ENCODE assay signal across 18 cellular contexts in the genomic region with DNA sequence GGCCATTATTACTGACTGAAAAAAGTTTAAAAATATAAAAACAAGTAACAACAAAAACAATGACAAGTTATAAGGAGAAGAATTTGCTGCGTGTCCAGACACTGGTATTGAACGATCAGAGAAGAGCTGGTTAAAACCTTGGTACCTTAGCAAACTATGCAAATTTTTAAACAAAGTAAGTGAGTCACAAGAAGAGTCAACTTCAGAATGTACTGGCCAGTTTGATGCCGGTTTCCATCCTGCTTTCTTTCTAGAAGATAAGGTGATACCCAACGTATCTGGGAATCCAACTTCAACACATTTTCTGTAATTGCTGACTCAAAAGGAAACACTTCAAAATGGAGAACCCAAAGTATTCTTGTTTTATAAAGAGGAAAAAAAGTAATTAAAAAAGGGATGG.
"Had no signal": no experiment of that assay in that cellular context is flagged by ENCODE, and none has a peak within 500 bp of the region (broad histone marks: within the 10 kb centered on the region; RNA-seq: fewer than 3 reads in every experiment).

No MANE protein-coding gene starts in this region.

- H3K27me3 Mint-ChIP-seq: naive thymus-derived CD8-positive, alpha-beta T cell; stimulated activated naive CD8-positive, alpha-beta T cell treated with anti-CD3 and anti-CD28 coated beads, Interleukin-15, amount 100 ng/mL, for 72 hours had no signal

- H3K9me3 Mint-ChIP-seq: naive thymus-derived CD8-positive, alpha-beta T cell; nephron progenitor cell; stimulated activated naive CD8-positive, alpha-beta T cell treated with anti-CD3 and anti-CD28 coated beads, Interleukin-15, amount 100 ng/mL, for 72 hours had no signal

- H3K4me1 Mint-ChIP-seq: stimulated activated naive CD8-positive, alpha-beta T cell treated with anti-CD3 and anti-CD28 coated beads, Interleukin-15, amount 100 ng/mL, for 72 hours had no signal

- DNase-seq: dorsolateral prefrontal cortex; effector CD4-positive, alpha-beta T cell; gastrocnemius medialis; head of caudate nucleus; left ventricle myocardium superior; lower lobe of right lung; naive thymus-derived CD8-positive, alpha-beta T cell; nucleus accumbens; sigmoid colon; stimulated activated CD4-positive, alpha-beta T cell treated with anti-CD3 and anti-CD28 coated beads, Interleukin-4, amount 100 ng/mL, for 4 hours; stimulated activated naive CD4-positive, alpha-beta T cell; stimulated activated naive CD8-positive, alpha-beta T cell treated with anti-CD3 and anti-CD28 coated beads, Interleukin-15, amount 100 ng/mL, for 72 hours; transverse colon; upper lobe of right lung; uterus had no signal

- H3K27ac ChIP-seq: gastrocnemius medialis, lower lobe of right lung, prostate gland, sigmoid colon, suprapubic skin, transverse colon, upper lobe of right lung, uterus had no signal

- ATAC-seq: gastrocnemius medialis; lower lobe of right lung; naive thymus-derived CD8-positive, alpha-beta T cell; stimulated activated naive CD8-positive, alpha-beta T cell treated with anti-CD3 and anti-CD28 coated beads, Interleukin-15, amount 100 ng/mL, for 72 hours; upper lobe of right lung had no signal

- H3K27me3 ChIP-seq: dorsolateral prefrontal cortex, gastrocnemius medialis, sigmoid colon, suprapubic skin, transverse colon, upper lobe of right lung, uterus had no signal

- H3K4me1 ChIP-seq: gastrocnemius medialis, lower lobe of right lung, prostate gland, sigmoid colon, suprapubic skin, transverse colon, upper lobe of right lung, uterus had no signal

- H3K4me3 Mint-ChIP-seq: naive thymus-derived CD8-positive, alpha-beta T cell; nephron progenitor cell; stimulated activated naive CD8-positive, alpha-beta T cell treated with anti-CD3 and anti-CD28 coated beads, Interleukin-15, amount 100 ng/mL, for 72 hours had no signal
